Comparison of ENCODE assay signal across 1 cellular context in genomic region chr3:12193485-12194165, GRCh38.
TF ChIP-seq lines count a peak whose summit lies in the region.

No MANE protein-coding gene starts in this region.

TF ChIP-seq in GM23338, 12 proteins besides CTCF, POLR2A, EP300 and RAD21 (continued from another document):
- no peak for TF ChIP-seq ZNF462 (CRISPR knock-in tag; IDR thresholded peaks at IDR 0.05)
- no peak for TF ChIP-seq NANOG (IDR thresholded peaks at IDR 0.05; ENCODE audit: borderline replicate concordance)
- TF ChIP-seq STAT1 (IDR thresholded peaks at IDR 0.05; ENCODE audit: unreplicated experiment), result no peak
- TF ChIP-seq EZH2 (IDR thresholded peaks at IDR 0.05; ENCODE audit: low read depth, unreplicated experiment), result no peak
- no peak for TF ChIP-seq ETS1 (IDR thresholded peaks at IDR 0.05)
- no peak for TF ChIP-seq ZNF331 (CRISPR knock-in tag; IDR thresholded peaks at IDR 0.05; ENCODE audit: low read depth)
